ENCODE assay signal across 8 cellular contexts in the genomic region with DNA sequence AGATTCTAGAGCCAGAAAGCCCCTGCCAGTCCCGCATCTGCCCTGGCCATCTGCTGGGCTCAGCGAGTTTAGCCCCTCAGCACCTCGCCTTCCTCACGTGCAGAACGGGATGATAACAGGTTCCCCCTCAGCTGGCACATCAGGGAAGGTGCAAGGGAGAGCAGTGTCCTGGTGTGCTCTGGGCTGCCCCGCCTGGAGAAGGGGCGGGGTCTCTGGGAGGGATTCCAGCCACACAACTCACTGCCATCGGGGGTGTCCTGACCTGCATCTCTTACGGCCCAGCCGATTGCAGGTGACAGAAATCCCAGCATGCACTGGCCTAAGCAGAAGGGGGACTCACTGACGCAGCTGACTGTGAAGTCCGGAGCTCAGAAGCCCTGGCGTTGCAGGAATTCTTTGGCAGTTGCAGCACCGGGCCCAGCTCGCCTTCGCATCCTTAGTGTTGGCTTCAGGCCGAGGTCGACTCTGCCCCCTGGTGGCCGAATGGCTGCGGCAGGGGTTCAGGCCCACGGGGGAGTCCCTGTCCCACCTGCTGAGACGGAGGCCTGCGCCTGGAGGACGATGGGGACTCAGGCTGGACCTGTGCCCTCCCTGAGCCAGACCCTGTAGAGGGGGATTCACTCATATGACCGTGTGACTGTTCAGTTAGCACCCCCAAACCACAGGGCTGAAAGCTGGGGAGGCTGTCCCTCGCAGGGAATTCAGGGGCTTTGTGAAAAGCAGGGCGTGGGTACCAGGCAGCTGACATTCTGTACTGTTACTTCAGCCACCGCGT.
A peak's percentile ranks its signal among the peaks of the same experiment; 100 is the strongest.
DNase-seq lines count a peak whose midpoint lies in the region; ATAC-seq and TF ChIP-seq lines count a peak whose summit lies in the region.

No MANE protein-coding gene starts in this region.

- intact Hi-C loops in left colon (cut with DNase I, micrococcal nuclease), result loop anchor here in 1 of 2 donors (10.0 kb wide), 1 partner anchor 218 kb away; no protein-coding TSS in a partner anchor

- H3K27ac Mint-ChIP-seq in WTC11, result no peak overlapping the region

- peak; percentile 81 for ATAC-seq in GM18502 (IDR thresholded peaks at IDR 0.05; ENCODE audit: poor library complexity, unreplicated experiment)
- peak; percentile 88 for ATAC-seq in WTC11
- ATAC-seq in left colon, result peak; percentile 43
- no peak for ATAC-seq in HG03196 (IDR thresholded peaks at IDR 0.05; ENCODE audit: unreplicated experiment)

- H3K27ac ChIP-seq in caudate nucleus (ENCODE audit: low read depth, low read length), result no peak overlapping the region

- TF ChIP-seq EP300 in Ishikawa (IDR thresholded peaks at IDR 0.05; ENCODE audit: borderline replicate concordance), result no peak

- peak; percentile 41 for TF ChIP-seq RAD21 in Ishikawa (IDR thresholded peaks at IDR 0.05; ENCODE audit: low read depth)

- H3K9me3 Mint-ChIP-seq in WTC11, result peaks cover 3% of the 10 kb centered on the region

- DNase-seq in AG09319 (ENCODE audit: extremely low read depth, low read depth) (no peak), WTC11 (ENCODE audit: low spot score) (peak; percentile 94), caudate nucleus (lab: John Stamatoyannopoulos, UW) (peak in 42 of 61 donors; percentile 12 to 70 (median 38)), left colon (peak; percentile 45 to 73)
- DNase-seq in stimulated activated CD4-positive, alpha-beta T cell treated with anti-CD3 and anti-CD28 coated beads, Interleukin-4, amount 100 ng/mL, for 4 hours, result peak; percentile 61 to 78

- no peaks in the 10 kb centered on the region for H3K27me3 Mint-ChIP-seq in WTC11 (ENCODE audit: low read depth)

- CTCF ChIA-PET in WTC11 (lab: Charles Lee), result interaction anchor here (0.6 to 6.3 kb wide), 48 partner anchors 10 to 779 kb away, joined by 3 to 88 read pairs (median 4); no protein-coding TSS in a partner anchor

- peak overlapping the region; percentile 38; the same call in 1 of the 2 replicates for H3K4me3 Mint-ChIP-seq in WTC11

- no peaks in the 10 kb centered on the region for H3K4me1 Mint-ChIP-seq in WTC11

- H3K36me3 Mint-ChIP-seq in WTC11, result no peaks in the 10 kb centered on the region

- POLR2A ChIA-PET in WTC11 (lab: Charles Lee), result no interaction called here

- TF ChIP-seq CTCF in AG09319 (IDR thresholded peaks at IDR 0.05; ENCODE audit: low read depth, low read length), result peak; percentile 76
- TF ChIP-seq CTCF in WTC11 (IDR thresholded peaks at IDR 0.05), result peak; percentile 88

TF ChIP-seq in Ishikawa, 13 proteins besides CTCF, POLR2A, EP300 and RAD21:
- TF ChIP-seq NFIC (IDR thresholded peaks at IDR 0.05) (peak; percentile 78), YY1 (IDR thresholded peaks at IDR 0.05; ENCODE audit: low read depth) (no peak)

TF ChIP-seq in WTC11, 78 proteins besides CTCF, POLR2A, EP300 and RAD21:
- TF ChIP-seq, protein P1, sequence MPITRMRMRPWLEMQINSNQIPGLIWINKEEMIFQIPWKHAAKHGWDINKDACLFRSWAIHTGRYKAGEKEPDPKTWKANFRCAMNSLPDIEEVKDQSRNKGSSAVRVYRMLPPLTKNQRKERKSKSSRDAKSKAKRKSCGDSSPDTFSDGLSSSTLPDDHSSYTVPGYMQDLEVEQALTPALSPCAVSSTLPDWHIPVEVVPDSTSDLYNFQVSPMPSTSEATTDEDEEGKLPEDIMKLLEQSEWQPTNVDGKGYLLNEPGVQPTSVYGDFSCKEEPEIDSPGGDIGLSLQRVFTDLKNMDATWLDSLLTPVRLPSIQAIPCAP (CRISPR knock-in tag; IDR thresholded peaks at IDR 0.05), result no peak
- TF ChIP-seq NR1H2 (CRISPR knock-in tag; IDR thresholded peaks at IDR 0.05), result no peak
- TF ChIP-seq, protein P2, sequence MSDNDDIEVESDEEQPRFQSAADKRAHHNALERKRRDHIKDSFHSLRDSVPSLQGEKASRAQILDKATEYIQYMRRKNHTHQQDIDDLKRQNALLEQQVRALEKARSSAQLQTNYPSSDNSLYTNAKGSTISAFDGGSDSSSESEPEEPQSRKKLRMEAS (CRISPR knock-in tag; IDR thresholded peaks at IDR 0.05), result no peak; the same call in 1 of the 2 replicates
- TF ChIP-seq, protein P3, sequence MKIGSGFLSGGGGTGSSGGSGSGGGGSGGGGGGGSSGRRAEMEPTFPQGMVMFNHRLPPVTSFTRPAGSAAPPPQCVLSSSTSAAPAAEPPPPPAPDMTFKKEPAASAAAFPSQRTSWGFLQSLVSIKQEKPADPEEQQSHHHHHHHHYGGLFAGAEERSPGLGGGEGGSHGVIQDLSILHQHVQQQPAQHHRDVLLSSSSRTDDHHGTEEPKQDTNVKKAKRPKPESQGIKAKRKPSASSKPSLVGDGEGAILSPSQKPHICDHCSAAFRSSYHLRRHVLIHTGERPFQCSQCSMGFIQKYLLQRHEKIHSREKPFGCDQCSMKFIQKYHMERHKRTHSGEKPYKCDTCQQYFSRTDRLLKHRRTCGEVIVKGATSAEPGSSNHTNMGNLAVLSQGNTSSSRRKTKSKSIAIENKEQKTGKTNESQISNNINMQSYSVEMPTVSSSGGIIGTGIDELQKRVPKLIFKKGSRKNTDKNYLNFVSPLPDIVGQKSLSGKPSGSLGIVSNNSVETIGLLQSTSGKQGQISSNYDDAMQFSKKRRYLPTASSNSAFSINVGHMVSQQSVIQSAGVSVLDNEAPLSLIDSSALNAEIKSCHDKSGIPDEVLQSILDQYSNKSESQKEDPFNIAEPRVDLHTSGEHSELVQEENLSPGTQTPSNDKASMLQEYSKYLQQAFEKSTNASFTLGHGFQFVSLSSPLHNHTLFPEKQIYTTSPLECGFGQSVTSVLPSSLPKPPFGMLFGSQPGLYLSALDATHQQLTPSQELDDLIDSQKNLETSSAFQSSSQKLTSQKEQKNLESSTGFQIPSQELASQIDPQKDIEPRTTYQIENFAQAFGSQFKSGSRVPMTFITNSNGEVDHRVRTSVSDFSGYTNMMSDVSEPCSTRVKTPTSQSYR (CRISPR knock-in tag; IDR thresholded peaks at IDR 0.05), result no peak
- TF ChIP-seq, protein P4, sequence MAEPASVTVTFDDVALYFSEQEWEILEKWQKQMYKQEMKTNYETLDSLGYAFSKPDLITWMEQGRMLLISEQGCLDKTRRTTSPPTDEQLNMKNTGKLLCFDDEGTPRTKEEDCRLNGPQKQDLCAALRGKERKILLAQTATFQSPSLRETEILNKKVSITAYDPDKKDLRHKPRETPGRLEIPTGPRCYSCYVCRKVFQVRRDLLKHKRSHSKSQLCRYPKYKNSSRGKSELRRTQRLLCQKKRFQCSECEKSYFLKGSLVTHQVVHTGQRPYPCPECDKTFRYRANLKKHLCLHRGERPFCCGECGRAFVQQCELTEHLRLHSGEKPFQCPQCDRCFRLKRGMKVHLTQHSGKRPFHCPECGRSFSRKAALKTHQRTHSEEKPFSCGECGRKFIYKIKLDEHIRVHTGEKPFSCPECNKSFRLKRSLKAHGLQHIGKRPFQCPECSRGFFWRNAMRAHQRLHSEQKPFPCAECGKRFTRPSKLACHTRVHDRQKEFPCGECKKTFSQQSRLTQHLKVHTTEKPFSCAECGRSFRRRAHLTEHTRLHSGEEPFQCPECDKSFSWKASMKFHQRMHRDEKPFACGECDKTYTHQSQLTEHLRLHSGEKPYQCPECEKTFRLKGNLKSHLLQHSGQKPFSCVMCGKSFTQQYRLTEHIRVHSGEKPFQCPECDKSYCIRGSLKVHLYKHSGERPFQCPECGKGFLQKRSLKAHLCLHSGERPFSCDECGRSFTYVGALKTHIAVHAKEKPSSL (CRISPR knock-in tag; conservative IDR thresholded peaks at IDR 0.05), result no peak
- TF ChIP-seq FOXK1 (CRISPR knock-in tag; IDR thresholded peaks at IDR 0.05), result no peak
- no peak for TF ChIP-seq ESRRA (CRISPR knock-in tag; IDR thresholded peaks at IDR 0.05; ENCODE audit: borderline replicate concordance)
- peak; percentile 34; the same call in 1 of the 2 replicates for TF ChIP-seq GABPB1 (CRISPR knock-in tag; IDR thresholded peaks at IDR 0.05)
- TF ChIP-seq, protein P5, sequence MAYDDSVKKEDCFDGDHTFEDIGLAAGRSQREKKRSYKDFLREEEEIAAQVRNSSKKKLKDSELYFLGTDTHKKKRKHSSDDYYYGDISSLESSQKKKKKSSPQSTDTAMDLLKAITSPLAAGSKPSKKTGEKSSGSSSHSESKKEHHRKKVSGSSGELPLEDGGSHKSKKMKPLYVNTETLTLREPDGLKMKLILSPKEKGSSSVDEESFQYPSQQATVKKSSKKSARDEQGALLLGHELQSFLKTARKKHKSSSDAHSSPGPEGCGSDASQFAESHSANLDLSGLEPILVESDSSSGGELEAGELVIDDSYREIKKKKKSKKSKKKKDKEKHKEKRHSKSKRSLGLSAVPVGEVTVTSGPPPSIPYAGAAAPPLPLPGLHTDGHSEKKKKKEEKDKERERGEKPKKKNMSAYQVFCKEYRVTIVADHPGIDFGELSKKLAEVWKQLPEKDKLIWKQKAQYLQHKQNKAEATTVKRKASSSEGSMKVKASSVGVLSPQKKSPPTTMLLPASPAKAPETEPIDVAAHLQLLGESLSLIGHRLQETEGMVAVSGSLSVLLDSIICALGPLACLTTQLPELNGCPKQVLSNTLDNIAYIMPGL (CRISPR knock-in tag; IDR thresholded peaks at IDR 0.05), result peak; percentile 64; the same call in 1 of the 2 replicates
- TF ChIP-seq ELF4 (CRISPR knock-in tag; IDR thresholded peaks at IDR 0.05; ENCODE audit: low read depth), result no peak
- TF ChIP-seq ZNF671 (CRISPR knock-in tag; IDR thresholded peaks at IDR 0.05), result no peak
- TF ChIP-seq ZNF423 (CRISPR knock-in tag; IDR thresholded peaks at IDR 0.05), result peak; percentile 51
